21 cellular contexts compared by ENCODE assay signal in genomic region chr5:35644543-35644942, GRCh38. TPM values are rescaled to one million over a fixed set of nuclear protein-coding genes. Genes with fewer than 3 reads are reported as not detected.
A peak's percentile ranks its signal among the peaks of the same experiment; 100 is the strongest.
DNase-seq lines count a peak whose midpoint lies in the region; ATAC-seq, FAIRE-seq and TF ChIP-seq lines count a peak whose summit lies in the region.
"Had no signal": no experiment of that assay in that cellular context is flagged by ENCODE, and none has a peak within 500 bp of the region (broad histone marks: within the 10 kb centered on the region; RNA-seq: fewer than 3 reads in every experiment).

No MANE protein-coding gene starts in this region.

- H3K27ac Mint-ChIP-seq in activated CD8-positive, alpha-beta T cell treated with anti-CD3 and anti-CD28 coated beads for 36 hours, result no peak overlapping the region
- H3K27ac Mint-ChIP-seq in activated CD8-positive, alpha-beta T cell treated with anti-CD3 and anti-CD28 coated beads, Interleukin-2, amount 10 ng/mL, durations not matched to agents 7 days and 5 days, result no peak overlapping the region
- H3K27ac Mint-ChIP-seq in stimulated activated naive CD8-positive, alpha-beta T cell treated with anti-CD3 and anti-CD28 coated beads, Interleukin-15, amount 100 ng/mL, for 72 hours, result peak overlapping the region in 1 of 2 donors; percentile 30
- H3K27ac Mint-ChIP-seq: activated T-helper 1 cell treated with anti-CD3 and anti-CD28 coated beads, Interleukin-12 subunit alpha, Interleukin-12 subunit beta, Interleukin-2, Interleukin-4 antibody, amounts not matched to agents 30 ng/mL and 10 ng/mL and 1 ng/mL, durations not matched to agents 14 hours and 24 hours and 36 hours; CD4-positive, CD25-positive, alpha-beta regulatory T cell; stimulated activated memory B cell treated with anti-CD40 and anti-IgM and Interleukin-4, amounts not matched to agents 10 μg/mL and 1 μg/mL and 100 μg/mL, for 72 hours; type B pancreatic cell had no signal

- CTCF ChIA-PET in activated CD8-positive, alpha-beta T cell treated with anti-CD3 and anti-CD28 coated beads for 36 hours (lab: Charles Lee), result interaction anchor here (0.7 to 3.0 kb wide), 3 partner anchors 20 to 282 kb away, joined by 3 to 11 read pairs (median 3); no protein-coding TSS in a partner anchor
- CTCF ChIA-PET in activated CD8-positive, alpha-beta T cell treated with anti-CD3 and anti-CD28 coated beads, Interleukin-2, amount 10 ng/mL, durations not matched to agents 7 days and 5 days (lab: Charles Lee), result interaction anchor here (0.7 to 2.4 kb wide), 4 partner anchors 17 to 280 kb away, joined by 3 to 8 read pairs (median 4); partner anchors contain the start of gene SPEF2

- no peaks in the 10 kb centered on the region for H3K27me3 Mint-ChIP-seq in activated CD8-positive, alpha-beta T cell treated with anti-CD3 and anti-CD28 coated beads for 36 hours
- H3K27me3 Mint-ChIP-seq in activated CD8-positive, alpha-beta T cell treated with anti-CD3 and anti-CD28 coated beads, Interleukin-2, amount 10 ng/mL, durations not matched to agents 7 days and 5 days (ENCODE audit: low read depth), result no peaks in the 10 kb centered on the region
- H3K27me3 Mint-ChIP-seq in stimulated activated naive CD8-positive, alpha-beta T cell treated with anti-CD3 and anti-CD28 coated beads, Interleukin-15, amount 100 ng/mL, for 72 hours, result no peaks in the 10 kb centered on the region
- H3K27me3 Mint-ChIP-seq: stimulated activated memory B cell treated with anti-CD40 and anti-IgM and Interleukin-4, amounts not matched to agents 10 μg/mL and 1 μg/mL and 100 μg/mL, for 72 hours; type B pancreatic cell had no signal

- no peak for FAIRE-seq in RCC 7860 (lab: Jason Lieb, UNC)
- FAIRE-seq: pancreas had no signal

- no peaks in the 10 kb centered on the region for H3K4me1 Mint-ChIP-seq in activated CD8-positive, alpha-beta T cell treated with anti-CD3 and anti-CD28 coated beads for 36 hours (ENCODE audit: low read depth)
- H3K4me1 Mint-ChIP-seq in activated CD8-positive, alpha-beta T cell treated with anti-CD3 and anti-CD28 coated beads, Interleukin-2, amount 10 ng/mL, durations not matched to agents 7 days and 5 days (ENCODE audit: low read depth), result no peaks in the 10 kb centered on the region
- no peaks in the 10 kb centered on the region for H3K4me1 Mint-ChIP-seq in stimulated activated naive CD8-positive, alpha-beta T cell treated with anti-CD3 and anti-CD28 coated beads, Interleukin-15, amount 100 ng/mL, for 72 hours
- H3K4me1 Mint-ChIP-seq: CD4-positive, CD25-positive, alpha-beta regulatory T cell; stimulated activated memory B cell treated with anti-CD40 and anti-IgM and Interleukin-4, amounts not matched to agents 10 μg/mL and 1 μg/mL and 100 μg/mL, for 72 hours had no signal

- H3K4me3 ChIP-seq in epithelial cell of proximal tubule (ENCODE audit: low read depth, low read length), result no peak overlapping the region
- H3K4me3 ChIP-seq: gastroesophageal sphincter, pancreas, spleen had no signal

- POLR2A ChIA-PET in activated CD8-positive, alpha-beta T cell treated with anti-CD3 and anti-CD28 coated beads for 36 hours (lab: Charles Lee), result no interaction called here
- POLR2A ChIA-PET in activated CD8-positive, alpha-beta T cell treated with anti-CD3 and anti-CD28 coated beads, Interleukin-2, amount 10 ng/mL, durations not matched to agents 7 days and 5 days (lab: Charles Lee), result no interaction called here

- no peak for DNase-seq in activated CD8-positive, alpha-beta T cell treated with anti-CD3 and anti-CD28 coated beads for 36 hours
- DNase-seq in activated CD8-positive, alpha-beta T cell treated with anti-CD3 and anti-CD28 coated beads, Interleukin-2, amount 10 ng/mL, durations not matched to agents 7 days and 5 days, result no peak
- DNase-seq in RCC 7860 (ENCODE audit: low spot score) (peak; percentile 31), epithelial cell of proximal tubule (ENCODE audit: low read depth) (no peak), NCI-H1105 treated with DMSO at 0.1 percent for 48 hours (lab: John Stamatoyannopoulos, UW) (no peak), putamen (ENCODE audit: low spot score) (no peak)
- DNase-seq in stimulated activated naive CD8-positive, alpha-beta T cell treated with anti-CD3 and anti-CD28 coated beads, Interleukin-15, amount 100 ng/mL, for 72 hours, result no peak
- no peak for DNase-seq in stimulated activated CD4-positive, alpha-beta T cell treated with anti-CD3 and anti-CD28 coated beads, Interleukin-4, amount 100 ng/mL, for 4 hours
- DNase-seq: ACHN; activated CD4-positive, alpha-beta T cell treated with anti-CD3 and anti-CD28 coated beads, Interleukin-2, amount 50 U/mL, for 48 hours; amniotic stem cell; CD4-positive, CD25-positive, alpha-beta regulatory T cell; cerebellar nuclear complex; NCI-H1694; NCI-H510A treated with DMSO at 0.1 percent for 48 hours; pancreas; spleen had no signal

- no peaks in the 10 kb centered on the region for H3K9me3 Mint-ChIP-seq in activated CD8-positive, alpha-beta T cell treated with anti-CD3 and anti-CD28 coated beads for 36 hours
- no peaks in the 10 kb centered on the region for H3K9me3 Mint-ChIP-seq in activated CD8-positive, alpha-beta T cell treated with anti-CD3 and anti-CD28 coated beads, Interleukin-2, amount 10 ng/mL, durations not matched to agents 7 days and 5 days (ENCODE audit: insufficient read depth)
- no peaks in the 10 kb centered on the region for H3K9me3 Mint-ChIP-seq in stimulated activated naive CD8-positive, alpha-beta T cell treated with anti-CD3 and anti-CD28 coated beads, Interleukin-15, amount 100 ng/mL, for 72 hours
- H3K9me3 Mint-ChIP-seq: activated T-helper 1 cell treated with anti-CD3 and anti-CD28 coated beads, Interleukin-12 subunit alpha, Interleukin-12 subunit beta, Interleukin-2, Interleukin-4 antibody, amounts not matched to agents 30 ng/mL and 10 ng/mL and 1 ng/mL, durations not matched to agents 14 hours and 24 hours and 36 hours; stimulated activated memory B cell treated with anti-CD40 and anti-IgM and Interleukin-4, amounts not matched to agents 10 μg/mL and 1 μg/mL and 100 μg/mL, for 72 hours; type B pancreatic cell had no signal

- ATAC-seq in activated CD8-positive, alpha-beta T cell treated with anti-CD3 and anti-CD28 coated beads for 36 hours, result peak; percentile 53
- ATAC-seq in activated CD8-positive, alpha-beta T cell treated with anti-CD3 and anti-CD28 coated beads, Interleukin-2, amount 10 ng/mL, durations not matched to agents 7 days and 5 days, result no peak
- ATAC-seq in stimulated activated naive CD8-positive, alpha-beta T cell treated with anti-CD3 and anti-CD28 coated beads, Interleukin-15, amount 100 ng/mL, for 72 hours, result peak; percentile 49
- ATAC-seq: gastroesophageal sphincter; pancreas; stimulated activated memory B cell treated with anti-CD40 and anti-IgM and Interleukin-4, amounts not matched to agents 10 μg/mL and 1 μg/mL and 100 μg/mL, for 72 hours had no signal

- intact Hi-C loops in activated CD8-positive, alpha-beta T cell treated with anti-CD3 and anti-CD28 coated beads for 36 hours (cut with micrococcal nuclease), result no loop called here

- H3K4me3 Mint-ChIP-seq in activated CD8-positive, alpha-beta T cell treated with anti-CD3 and anti-CD28 coated beads for 36 hours, result no peak overlapping the region
- no peak overlapping the region for H3K4me3 Mint-ChIP-seq in activated CD8-positive, alpha-beta T cell treated with anti-CD3 and anti-CD28 coated beads, Interleukin-2, amount 10 ng/mL, durations not matched to agents 7 days and 5 days
- H3K4me3 Mint-ChIP-seq in stimulated activated naive CD8-positive, alpha-beta T cell treated with anti-CD3 and anti-CD28 coated beads, Interleukin-15, amount 100 ng/mL, for 72 hours, result no peak overlapping the region
- H3K4me3 Mint-ChIP-seq: activated T-helper 1 cell treated with anti-CD3 and anti-CD28 coated beads, Interleukin-12 subunit alpha, Interleukin-12 subunit beta, Interleukin-2, Interleukin-4 antibody, amounts not matched to agents 30 ng/mL and 10 ng/mL and 1 ng/mL, durations not matched to agents 14 hours and 24 hours and 36 hours; CD4-positive, CD25-positive, alpha-beta regulatory T cell; stimulated activated memory B cell treated with anti-CD40 and anti-IgM and Interleukin-4, amounts not matched to agents 10 μg/mL and 1 μg/mL and 100 μg/mL, for 72 hours; type B pancreatic cell had no signal

- TF ChIP-seq CTCF in activated CD8-positive, alpha-beta T cell treated with anti-CD3 and anti-CD28 coated beads for 36 hours (IDR thresholded peaks at IDR 0.05), result no peak
- TF ChIP-seq CTCF in epithelial cell of proximal tubule (conservative IDR thresholded peaks at IDR 0.05; ENCODE audit: low read depth, low read length), result peak; percentile 32

- H3K36me3 Mint-ChIP-seq in activated CD8-positive, alpha-beta T cell treated with anti-CD3 and anti-CD28 coated beads for 36 hours (ENCODE audit: low read depth), result peaks cover 6% of the 10 kb centered on the region
- H3K36me3 Mint-ChIP-seq in activated CD8-positive, alpha-beta T cell treated with anti-CD3 and anti-CD28 coated beads, Interleukin-2, amount 10 ng/mL, durations not matched to agents 7 days and 5 days (ENCODE audit: low read depth), result peaks cover 11% of the 10 kb centered on the region
- H3K36me3 Mint-ChIP-seq: stimulated activated memory B cell treated with anti-CD40 and anti-IgM and Interleukin-4, amounts not matched to agents 10 μg/mL and 1 μg/mL and 100 μg/mL, for 72 hours had no signal

RNA-seq across cellular contexts. Expression of gene SPEF2, which starts 26.9 kb away (rescaled TPM):
- total RNA-seq in activated CD8-positive, alpha-beta T cell treated with anti-CD3 and anti-CD28 coated beads for 36 hours, result 1 to 10 TPM; 8.4 to 9.9 TPM
- total RNA-seq in activated CD8-positive, alpha-beta T cell treated with anti-CD3 and anti-CD28 coated beads, Interleukin-2, amount 10 ng/mL, durations not matched to agents 7 days and 5 days, result 1 to 10 TPM; 5.1 to 6.4 TPM
- total RNA-seq in epithelial cell of proximal tubule, result 0.87 and 2.3 TPM in 2 replicates
